Comparison of ENCODE assay signal across 8 cellular contexts in genomic region chr2:201882353-201883095, GRCh38.
A peak's percentile ranks its signal among the peaks of the same experiment; 100 is the strongest.
DNase-seq lines count a peak whose midpoint lies in the region; ATAC-seq, FAIRE-seq and TF ChIP-seq lines count a peak whose summit lies in the region.

No MANE protein-coding gene starts in this region.

- FAIRE-seq in A549 (lab: Jason Lieb, UNC) (no peak), GM12891 (lab: Jason Lieb, UNC) (peak; percentile 28)

- peaks cover 10% of the 10 kb centered on the region for H3K4me1 Mint-ChIP-seq in central memory CD8-positive, alpha-beta T cell
- peaks cover 16% of the 10 kb centered on the region for H3K4me1 Mint-ChIP-seq in stimulated activated effector memory CD8-positive, alpha-beta T cell treated with anti-CD3 and anti-CD28 coated beads, Interleukin-12 subunit alpha, Interleukin-12 subunit beta, amount 100 ng/mL, for 72 hours

- CTCF ChIA-PET in A549 (lab: Yijun Ruan, JAX), result interaction anchor here (1.3 kb wide), 1 partner anchor 27 kb away, joined by 3 read pairs; no protein-coding TSS in a partner anchor

- no peak for TF ChIP-seq RAD21 in A549 (conservative IDR thresholded peaks at IDR 0.05 in 1 of 2, IDR thresholded peaks at IDR 0.05 in 1 of 2)

- no peak overlapping the region for H3K27ac ChIP-seq in A549

- TF ChIP-seq EP300 in A549 (IDR thresholded peaks at IDR 0.05), result no peak

- peaks cover 78% of the 10 kb centered on the region for H3K27me3 Mint-ChIP-seq in central memory CD8-positive, alpha-beta T cell

- H3K4me1 ChIP-seq in A549, result no peaks in the 10 kb centered on the region; the same call in 2 of the 3 replicates

- H3K9me3 Mint-ChIP-seq in central memory CD8-positive, alpha-beta T cell, result no peaks in the 10 kb centered on the region
- H3K9me3 Mint-ChIP-seq in stimulated activated effector memory CD8-positive, alpha-beta T cell treated with anti-CD3 and anti-CD28 coated beads, Interleukin-12 subunit alpha, Interleukin-12 subunit beta, amount 100 ng/mL, for 72 hours, result no peaks in the 10 kb centered on the region

- H3K27ac Mint-ChIP-seq in central memory CD8-positive, alpha-beta T cell (ENCODE audit: low read depth), result no peak overlapping the region
- no peak overlapping the region for H3K27ac Mint-ChIP-seq in stimulated activated effector memory CD8-positive, alpha-beta T cell treated with anti-CD3 and anti-CD28 coated beads, Interleukin-12 subunit alpha, Interleukin-12 subunit beta, amount 100 ng/mL, for 72 hours

- H3K4me2 ChIP-seq in A549, result peak overlapping the region; percentile 20; the same call in 1 of the 3 replicates

- WGBS in A549 (ENCODE audit: missing lambda C conversion rate), result 47% methylated on average over 14 of the region's 14 CpGs

- H3K36me3 Mint-ChIP-seq in central memory CD8-positive, alpha-beta T cell (ENCODE audit: insufficient read depth), result no peaks in the 10 kb centered on the region
- no peaks in the 10 kb centered on the region for H3K36me3 Mint-ChIP-seq in stimulated activated effector memory CD8-positive, alpha-beta T cell treated with anti-CD3 and anti-CD28 coated beads, Interleukin-12 subunit alpha, Interleukin-12 subunit beta, amount 100 ng/mL, for 72 hours

- DNase-seq in A549 (ENCODE audit: low read depth in 1 of 2, low spot score in 1 of 2) (no peak), GM12891 (ENCODE audit: insufficient read length, low spot score) (no peak), NCI-H2107 (lab: John Stamatoyannopoulos, UW) (peak; percentile 54), SW 1271 (lab: John Stamatoyannopoulos, UW) (no peak)
- DNase-seq in central memory CD8-positive, alpha-beta T cell (ENCODE audit: low spot score in 2 of 2), result no peak
- no peak for DNase-seq in stimulated activated effector memory CD8-positive, alpha-beta T cell treated with anti-CD3 and anti-CD28 coated beads, Interleukin-12 subunit alpha, Interleukin-12 subunit beta, amount 100 ng/mL, for 72 hours (ENCODE audit: low spot score in 2 of 2)
- DNase-seq in stimulated activated CD4-positive, alpha-beta T cell treated with anti-CD3 and anti-CD28 coated beads, Interleukin-2, amount 100 ng/mL, for 24 hours, result no peak

- no peak for TF ChIP-seq CTCF in A549 (IDR thresholded peaks at IDR 0.05)

- TF ChIP-seq POLR2A in A549 (IDR thresholded peaks at IDR 0.05; ENCODE audit: low read length) (no peak), GM12891 (IDR thresholded peaks at IDR 0.05; ENCODE audit: low read depth, low read length) (no peak)

- H3K4me3 Mint-ChIP-seq in central memory CD8-positive, alpha-beta T cell, result peak overlapping the region; percentile 8
- H3K4me3 Mint-ChIP-seq in stimulated activated effector memory CD8-positive, alpha-beta T cell treated with anti-CD3 and anti-CD28 coated beads, Interleukin-12 subunit alpha, Interleukin-12 subunit beta, amount 100 ng/mL, for 72 hours, result peak overlapping the region; percentile 32

- no peak; a peak in 1 of 6 replicates for ATAC-seq in A549
- no peak for ATAC-seq in central memory CD8-positive, alpha-beta T cell (replicated peaks; ENCODE audit: extremely low read depth, poor library complexity, severe bottlenecking)
- ATAC-seq in stimulated activated effector memory CD8-positive, alpha-beta T cell treated with anti-CD3 and anti-CD28 coated beads, Interleukin-12 subunit alpha, Interleukin-12 subunit beta, amount 100 ng/mL, for 72 hours, result no peak
- no peak for ATAC-seq in GM19351 (IDR thresholded peaks at IDR 0.05; ENCODE audit: unreplicated experiment)

- no peaks in the 10 kb centered on the region for H3K9me3 ChIP-seq in A549

- H3K4me3 ChIP-seq in A549, result no peak overlapping the region

- POLR2A ChIA-PET in A549 (lab: Yijun Ruan, JAX), result no interaction called here

TF ChIP-seq in A549, 52 proteins besides CTCF, POLR2A, EP300 and RAD21:
- no peak for TF ChIP-seq HOXB13 (CRISPR knock-in tag; IDR thresholded peaks at IDR 0.05; ENCODE audit: low read depth)
- TF ChIP-seq FOSB (CRISPR knock-in tag; IDR thresholded peaks at IDR 0.05), result no peak
- no peak for TF ChIP-seq ATOH8 (CRISPR knock-in tag; IDR thresholded peaks at IDR 0.05; ENCODE audit: low read depth)
- TF ChIP-seq E2F6 (IDR thresholded peaks at IDR 0.05; ENCODE audit: borderline replicate concordance, low read depth), result no peak
- TF ChIP-seq BHLHE40 (IDR thresholded peaks at IDR 0.05; ENCODE audit: low read depth, low read length), result no peak
- no peak for TF ChIP-seq RCOR1 (IDR thresholded peaks at IDR 0.05; ENCODE audit: low read depth, low read length)
- no peak for TF ChIP-seq HEYL (CRISPR knock-in tag; IDR thresholded peaks at IDR 0.05)
- TF ChIP-seq SMC3 (IDR thresholded peaks at IDR 0.05), result no peak
- TF ChIP-seq CHD4 (IDR thresholded peaks at IDR 0.05; ENCODE audit: borderline replicate concordance), result no peak
- TF ChIP-seq RNF2 (IDR thresholded peaks at IDR 0.05; ENCODE audit: borderline replicate concordance, low read depth), result no peak
- TF ChIP-seq CHD2 (IDR thresholded peaks at IDR 0.05; ENCODE audit: low read length, partially characterized antibody), result no peak
- no peak for TF ChIP-seq JUNB (IDR thresholded peaks at IDR 0.05)
- no peak for TF ChIP-seq JUN (IDR thresholded peaks at IDR 0.05)

TF ChIP-seq in GM12891, 5 proteins besides CTCF, POLR2A, EP300 and RAD21:
- TF ChIP-seq SPI1 (IDR thresholded peaks at IDR 0.05; ENCODE audit: low read depth, low read length) (no peak), TAF1 (IDR thresholded peaks at IDR 0.05; ENCODE audit: low read depth, low read length) (no peak), PAX5 (IDR thresholded peaks at IDR 0.05; ENCODE audit: insufficient read depth, low read length, severe bottlenecking) (no peak), POU2F2 (IDR thresholded peaks at IDR 0.05; ENCODE audit: low read depth, low read length) (no peak), POLR2AphosphoS5 (IDR thresholded peaks at IDR 0.05; ENCODE audit: low read depth, low read length) (no peak)
TF ChIP-seq in GM12891: peak in this region for 0.
